In genomic region chr18:46916551-46917107, GRCh38 we compare ENCODE assay signal across 1 cellular context.
TF ChIP-seq lines count a peak whose summit lies in the region.

No MANE protein-coding gene starts in this region.

TF ChIP-seq in K562, 482 proteins besides CTCF, POLR2A, EP300 and RAD21 (continued from another document):
- TF ChIP-seq MGA (IDR thresholded peaks at IDR 0.05) (0 out of 2 replicates have a peak, but pooled peaks have one; percentile 13), ZBTB40 (IDR thresholded peaks at IDR 0.05) (peak; percentile 83), ZBTB40 (CRISPR knock-in tag; IDR thresholded peaks at IDR 0.05) (no peak; the same call in 1 of the 2 replicates)
